In the genomic region with DNA sequence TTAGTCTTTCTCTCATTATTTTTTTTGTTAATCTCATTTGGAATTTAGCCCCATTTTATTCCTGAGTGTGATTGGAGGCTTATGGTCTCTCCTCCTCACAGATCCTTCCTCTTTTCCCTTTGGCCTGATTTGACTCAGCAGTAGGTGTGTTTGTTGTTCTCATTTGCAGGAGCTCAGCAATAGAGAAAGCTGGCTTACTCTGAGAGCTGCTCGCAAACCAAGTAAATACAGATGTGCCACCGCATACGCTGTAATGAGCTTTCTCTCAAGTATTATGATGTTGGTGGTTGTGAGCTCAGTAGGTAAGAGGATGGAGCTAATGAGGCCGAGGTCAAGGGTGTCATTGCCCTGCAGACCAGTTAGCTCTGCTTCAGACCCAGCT, we compare ENCODE assay signal across 9 cellular contexts.
A peak's percentile ranks its signal among the peaks of the same experiment; 100 is the strongest.
DNase-seq lines count a peak whose midpoint lies in the region; ATAC-seq, FAIRE-seq and TF ChIP-seq lines count a peak whose summit lies in the region.
"Had no signal": no experiment of that assay in that cellular context is flagged by ENCODE, and none has a peak within 500 bp of the region (broad histone marks: within the 10 kb centered on the region; RNA-seq: fewer than 3 reads in every experiment).

No MANE protein-coding gene starts in this region.

- H3K4me3 Mint-ChIP-seq in nephron: no peak overlapping the region

- TF ChIP-seq CTCF in nephron (IDR thresholded peaks at IDR 0.05; ENCODE audit: unreplicated experiment in 3 of 3) (no peak), D721Med (IDR thresholded peaks at IDR 0.05; ENCODE audit: insufficient read depth, missing control alignments) (no peak)

- no peaks in the 10 kb centered on the region for H3K27me3 Mint-ChIP-seq in nephron (ENCODE audit: low read depth)

- H3K27ac Mint-ChIP-seq in nephron: peak overlapping the region; percentile 12 to 53 (median 25)

- H3K4me1 Mint-ChIP-seq in nephron: peaks cover 14% of the 10 kb centered on the region

- DNase-seq in NCI-H82 (lab: John Stamatoyannopoulos, UW) (peak; percentile 56), C1 segment of cervical spinal cord (lab: John Stamatoyannopoulos, UW) (no peak), occipital lobe (lab: John Stamatoyannopoulos, UW) (no peak), OCI-M1 (lab: John Stamatoyannopoulos, UW) (no peak), D721Med (ENCODE audit: insufficient read length, low spot score) (no peak)

- H3K36me3 Mint-ChIP-seq in nephron (ENCODE audit: low read depth): peaks cover 40% of the 10 kb centered on the region

- peak; percentile 84 for ATAC-seq in GM18517 (IDR thresholded peaks at IDR 0.05; ENCODE audit: unreplicated experiment)
- ATAC-seq in HG02981 (IDR thresholded peaks at IDR 0.05; ENCODE audit: unreplicated experiment): peak; percentile 66

- no peak for FAIRE-seq in D721Med (lab: Jason Lieb, UNC)
- FAIRE-seq: bronchial epithelial cell had no signal

- H3K9me3 Mint-ChIP-seq in nephron: no peaks in the 10 kb centered on the region
